In genomic region chr4:83456184-83456501, GRCh38 we compare ENCODE assay signal across 8 cellular contexts. TPM values are rescaled to one million over a fixed set of nuclear protein-coding genes. Genes with fewer than 3 reads are reported as not detected.
DNase-seq lines count a peak whose midpoint lies in the region; ATAC-seq and TF ChIP-seq lines count a peak whose summit lies in the region.

No MANE protein-coding gene starts in this region.

- peaks cover 4 to 56% of the 10 kb centered on the region in 2 donors for H3K36me3 ChIP-seq in psoas muscle (ENCODE audit: insufficient read depth in 1 of 2, low read depth in 1 of 2)

- 0% methylated on average over 7 of the region's 7 CpGs for WGBS in psoas muscle, 3 donors

- H3K4me3 Mint-ChIP-seq in T-helper 17 cell: peak overlapping the region; percentile 99

- peak overlapping the region; percentile 96 for H3K27ac ChIP-seq in psoas muscle

- DNase-seq in T-helper 17 cell (no peak), fibroblast of mammary gland (ENCODE audit: low read depth) (no peak), psoas muscle (no peak), GF-D8 (lab: John Stamatoyannopoulos, UW) (no peak)

- intact Hi-C loops in psoas muscle (cut with DNase I): loop anchor here in 1 of 2 donors (10.0 kb wide), 1 partner anchor 1081 kb away; the partner anchor contains the start of gene HNRNPD

- peaks cover 6% of the 10 kb centered on the region for H3K36me3 Mint-ChIP-seq in T-helper 17 cell (ENCODE audit: low read depth)

- H3K4me3 ChIP-seq in GM08714 (ENCODE audit: low read length) (peak overlapping the region; percentile 86), fibroblast of mammary gland (ENCODE audit: control insufficient read depth, low read depth, low read length) (peak overlapping the region; percentile 96), psoas muscle (peak overlapping the region; percentile 83)

- TF ChIP-seq CTCF in fibroblast of mammary gland (conservative IDR thresholded peaks at IDR 0.05; ENCODE audit: control insufficient read depth, insufficient read depth, low read depth, low read length): no peak
- no peak for TF ChIP-seq CTCF in psoas muscle (IDR thresholded peaks at IDR 0.05)

- no peaks in the 10 kb centered on the region for H3K27me3 Mint-ChIP-seq in T-helper 17 cell

- peak overlapping the region; percentile 100 for H3K27ac Mint-ChIP-seq in T-helper 17 cell

- peaks cover 26% of the 10 kb centered on the region for H3K4me1 Mint-ChIP-seq in T-helper 17 cell

- H3K27me3 ChIP-seq in psoas muscle (ENCODE audit: insufficient read depth in 3 of 3, low read length in 2 of 3): no peaks in the 10 kb centered on the region

- ATAC-seq in T-helper 17 cell (no peak), psoas muscle (no peak), GM21786 (IDR thresholded peaks at IDR 0.05; ENCODE audit: unreplicated experiment) (no peak), HG02870 (IDR thresholded peaks at IDR 0.05; ENCODE audit: unreplicated experiment) (no peak), HG02759 (IDR thresholded peaks at IDR 0.05; ENCODE audit: unreplicated experiment) (no peak)

- H3K9me3 ChIP-seq in T-helper 17 cell (ENCODE audit: control insufficient read depth, low read length, poor library complexity, severe bottlenecking) (no peaks in the 10 kb centered on the region), psoas muscle (no peaks in the 10 kb centered on the region)

- peaks cover 16% of the 10 kb centered on the region for H3K4me1 ChIP-seq in psoas muscle

RNA-seq across cellular contexts. Expression of gene MRPS18C, which starts 0.3 kb away (rescaled TPM):
- total RNA-seq in T-helper 17 cell (10 to 100 TPM; 15.6 to 17.6 TPM), psoas muscle (10 to 100 TPM; 38.2 to 60.1 (median 46.1) TPM)
- 10 to 100 TPM; 35.6 to 78.4 (median 50.3) TPM for polyA plus RNA-seq in psoas muscle

RNA-seq across cellular contexts. Expression of gene HELQ, which starts 0.5 kb away (rescaled TPM):
- total RNA-seq in T-helper 17 cell: 10 to 100 TPM; 28.9 to 38.4 TPM
- 10 to 100 TPM; 14.1 to 19.1 (median 17.3) TPM for total RNA-seq in psoas muscle
- 10 to 100 TPM in 1 of 3 donors, 1 to 10 TPM in 2; 7.4 to 20.9 (median 7.4) TPM for polyA plus RNA-seq in psoas muscle

RNA-seq across cellular contexts. Expression of gene ABRAXAS1, which starts 28.8 kb away (rescaled TPM):
- total RNA-seq in T-helper 17 cell (10 to 100 TPM; 16.6 to 17.6 TPM), psoas muscle (10 to 100 TPM; 10.2 to 15.6 (median 13.3) TPM)
- 1 to 10 TPM; 3.3 to 6.8 (median 6.5) TPM for polyA plus RNA-seq in psoas muscle
